In the genomic region with DNA sequence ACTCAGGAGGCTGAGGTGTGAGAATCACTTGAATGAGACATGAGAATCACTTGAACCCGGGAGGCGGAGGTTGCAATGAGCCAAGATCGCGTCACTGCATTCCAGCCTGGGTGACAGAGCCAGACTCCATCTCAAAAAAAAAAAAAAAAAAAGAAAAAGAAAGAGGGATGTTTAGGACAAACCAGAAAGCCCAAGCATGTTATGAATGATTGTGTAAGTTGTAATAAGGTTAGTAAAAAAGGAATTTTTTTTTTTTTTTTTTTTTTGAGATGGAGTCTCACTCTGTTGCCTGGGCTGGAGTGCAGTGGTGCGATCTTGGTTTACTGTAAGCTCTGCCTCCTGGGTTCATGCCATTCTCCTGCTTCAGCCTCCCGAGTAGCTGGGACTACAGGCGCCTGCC, we compare ENCODE assay signal across 3 cellular contexts. TPM values are rescaled to one million over a fixed set of nuclear protein-coding genes. Genes with fewer than 3 reads are reported as not detected.
"Had no signal": no experiment of that assay in that cellular context is flagged by ENCODE, and none has a peak within 500 bp of the region (broad histone marks: within the 10 kb centered on the region; RNA-seq: fewer than 3 reads in every experiment).

No MANE protein-coding gene starts in this region.

RNA-seq across cellular contexts. Expression of a gene that starts 14.5 kb away (rescaled TPM):
- polyA plus RNA-seq: adrenal gland, aorta, cardiac muscle cell had no signal
